In the genomic region with DNA sequence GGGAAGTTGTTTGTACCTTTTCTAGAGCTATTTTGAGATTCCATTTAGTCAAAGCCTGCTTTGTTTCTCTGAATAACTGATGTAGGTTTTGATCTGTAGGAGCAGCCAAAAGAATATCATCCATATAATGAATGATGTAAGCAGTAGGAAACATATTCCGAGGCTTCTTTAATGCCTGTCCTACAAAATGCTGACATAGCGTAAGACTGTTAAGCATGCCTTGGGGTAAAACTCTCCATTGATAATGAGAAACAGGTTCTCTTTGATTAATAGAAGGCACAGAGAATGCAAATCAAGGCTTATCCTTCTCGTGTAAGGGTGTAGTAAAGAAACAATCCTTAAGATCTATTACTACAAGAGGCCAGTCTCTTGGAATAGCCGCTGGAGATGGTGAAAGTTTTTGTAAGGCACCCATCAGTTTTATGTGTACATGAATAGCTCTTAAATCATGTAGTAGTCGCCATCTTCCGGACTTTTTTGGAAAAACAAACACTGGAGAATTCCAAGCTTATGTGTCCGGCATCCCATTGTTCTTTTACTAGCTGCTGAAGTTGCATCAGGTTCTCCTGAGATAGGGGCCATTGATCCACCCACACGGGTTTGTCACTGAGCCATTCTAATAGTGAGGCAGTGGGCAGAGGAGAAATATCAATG, we compare ENCODE assay signal across 13 cellular contexts.
A peak's percentile ranks its signal among the peaks of the same experiment; 100 is the strongest.
DNase-seq lines count a peak whose midpoint lies in the region; ATAC-seq and TF ChIP-seq lines count a peak whose summit lies in the region.
"Had no signal": no experiment of that assay in that cellular context is flagged by ENCODE, and none has a peak within 500 bp of the region (broad histone marks: within the 10 kb centered on the region; RNA-seq: fewer than 3 reads in every experiment).

No MANE protein-coding gene starts in this region.

- peak; percentile 62 for DNase-seq in AG09309 (ENCODE audit: low read depth)
- peak; percentile 52 for DNase-seq in GM03348 (ENCODE audit: low spot score)
- DNase-seq in RWPE1 (ENCODE audit: low spot score) = peak; percentile 28
- DNase-seq in fibroblast of the conjunctiva (ENCODE audit: low read depth) = peak; percentile 21
- no peak for DNase-seq in dedifferentiated amniotic fluid mesenchymal stem cell (ENCODE audit: extremely low spot score)
- DNase-seq: caudate nucleus, COR-L47, NCI-H187 had no signal

- CTCF ChIA-PET in RWPE1 (lab: Yijun Ruan, JAX) = interaction anchor here (0.6 to 1.0 kb wide), 3 partner anchors 25 to 55 kb away, joined by 3 read pairs; no protein-coding TSS in a partner anchor

- ATAC-seq in GM19328 (IDR thresholded peaks at IDR 0.05; ENCODE audit: unreplicated experiment) = no peak
- no peak for ATAC-seq in HG02981 (IDR thresholded peaks at IDR 0.05; ENCODE audit: unreplicated experiment)
- ATAC-seq in HG03520 (IDR thresholded peaks at IDR 0.05; ENCODE audit: unreplicated experiment) = no peak
- ATAC-seq: activated T-helper 17 cell treated with anti-CD3 and anti-CD28 coated beads, Interleukin-2, amount 50 U/mL, for 72 hours had no signal

- TF ChIP-seq CTCF in AG09309 (IDR thresholded peaks at IDR 0.05; ENCODE audit: control insufficient read depth, insufficient read depth, low read depth, low read length, missing control alignments) (peak; percentile 42), RWPE1 (conservative IDR thresholded peaks at IDR 0.05; ENCODE audit: low read depth) (no peak)

- no peak overlapping the region for H3K4me3 ChIP-seq in AG09309 (ENCODE audit: control insufficient read depth, low read depth, low read length)
- H3K4me3 ChIP-seq: suprapubic skin had no signal

- POLR2A ChIA-PET in RWPE1 (lab: Yijun Ruan, JAX; ENCODE audit: low non-redundant PET) = interaction anchor here (0.7 kb wide), 1 partner anchor 105 kb away, joined by 3 read pairs; no protein-coding TSS in a partner anchor

- no peak overlapping the region for H3K27ac ChIP-seq in RWPE1
- H3K27ac ChIP-seq: suprapubic skin had no signal
